In the genomic region with DNA sequence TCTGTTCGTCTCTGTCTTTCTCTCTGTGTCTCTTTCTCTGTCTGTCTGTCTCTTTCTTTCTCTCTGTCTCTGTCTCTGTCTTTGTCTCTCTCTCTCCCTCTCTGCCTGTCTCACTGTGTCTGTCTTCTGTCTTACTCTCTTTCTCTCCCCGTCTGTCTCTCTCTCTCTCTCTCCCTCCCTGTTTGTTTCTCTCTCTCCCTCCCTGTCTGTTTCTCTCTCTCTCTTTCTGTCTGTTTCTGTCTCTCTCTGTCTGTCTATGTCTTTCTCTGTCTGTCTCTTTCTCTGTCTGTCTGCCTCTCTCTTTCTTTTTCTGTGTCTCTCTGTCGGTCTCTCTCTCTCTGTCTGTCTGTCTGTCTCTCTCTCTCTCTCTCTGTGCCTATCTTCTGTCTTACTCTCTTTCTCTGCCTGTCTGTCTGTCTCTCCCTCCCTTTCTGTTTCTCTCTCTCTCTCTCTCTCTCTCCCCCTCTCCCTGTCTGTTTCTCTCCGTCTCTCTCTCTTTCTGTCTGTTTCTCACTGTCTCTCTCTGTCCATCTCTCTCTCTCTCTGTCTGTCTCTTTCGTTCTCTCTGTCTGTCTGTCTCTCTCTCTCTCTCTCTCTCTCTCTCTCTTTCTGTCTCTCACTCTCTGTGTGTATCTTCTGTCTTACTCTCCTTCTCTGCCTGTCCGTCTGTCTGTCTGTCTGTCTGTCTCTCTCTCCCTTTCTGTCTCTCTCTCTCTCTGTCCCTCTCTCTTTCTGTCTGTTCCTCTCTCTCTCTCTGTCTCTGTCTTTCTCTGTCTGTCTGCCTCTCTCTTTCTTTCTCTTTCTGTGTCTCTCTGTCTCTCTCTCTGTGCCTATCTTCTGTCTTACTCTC, we compare ENCODE assay signal across 7 cellular contexts.
DNase-seq lines count a peak whose midpoint lies in the region; ATAC-seq and TF ChIP-seq lines count a peak whose summit lies in the region.
"Not testable (repeated sequence)": the region's sequence is repeated elsewhere in the genome, so short reads cannot be mapped to it uniquely, and the experiment has no call there.

No MANE protein-coding gene starts in this region.

- H3K27ac ChIP-seq in heart left ventricle, result not testable (repeated sequence)

- WGBS in heart left ventricle, 4 donors, result no CpG with 5 or more reads among the region's 6 CpGs

- not testable (repeated sequence) for H3K27ac Mint-ChIP-seq in activated CD8-positive, alpha-beta memory T cell treated with anti-CD3 and anti-CD28 coated beads, Interleukin-2, amount 10 ng/mL, durations not matched to agents 7 days and 5 days; natural killer cell treated with Interleukin-12 subunit alpha and Interleukin-12 subunit beta and Interleukin-15 and Interleukin-18, amount 100 ng/mL, for 72 hours

- H3K9me3 Mint-ChIP-seq in activated CD8-positive, alpha-beta memory T cell treated with anti-CD3 and anti-CD28 coated beads, Interleukin-2, amount 10 ng/mL, durations not matched to agents 7 days and 5 days (ENCODE audit: low read depth); natural killer cell treated with Interleukin-12 subunit alpha and Interleukin-12 subunit beta and Interleukin-15 and Interleukin-18, amount 100 ng/mL, for 72 hours: not testable (repeated sequence)

- H3K27me3 ChIP-seq in heart left ventricle, result not testable (repeated sequence)

- H3K27me3 Mint-ChIP-seq in activated CD8-positive, alpha-beta memory T cell treated with anti-CD3 and anti-CD28 coated beads, Interleukin-2, amount 10 ng/mL, durations not matched to agents 7 days and 5 days; natural killer cell treated with Interleukin-12 subunit alpha and Interleukin-12 subunit beta and Interleukin-15 and Interleukin-18, amount 100 ng/mL, for 72 hours: not testable (repeated sequence)

- not testable (repeated sequence) for H3K4me1 Mint-ChIP-seq in activated CD8-positive, alpha-beta memory T cell treated with anti-CD3 and anti-CD28 coated beads, Interleukin-2, amount 10 ng/mL, durations not matched to agents 7 days and 5 days; natural killer cell treated with Interleukin-12 subunit alpha and Interleukin-12 subunit beta and Interleukin-15 and Interleukin-18, amount 100 ng/mL, for 72 hours (ENCODE audit: low read depth in 2 of 2)

- intact Hi-C loops in heart left ventricle (cut with DNase I), result not testable (repeated sequence)

- CTCF ChIA-PET in activated CD8-positive, alpha-beta memory T cell treated with anti-CD3 and anti-CD28 coated beads, Interleukin-2, amount 10 ng/mL, durations not matched to agents 7 days and 5 days (lab: Charles Lee), result not testable (repeated sequence)

- TF ChIP-seq CTCF in heart left ventricle (IDR thresholded peaks at IDR 0.05), result not testable (repeated sequence)

- not testable (repeated sequence) for H3K4me3 ChIP-seq in heart left ventricle

- H3K4me3 Mint-ChIP-seq in activated CD8-positive, alpha-beta memory T cell treated with anti-CD3 and anti-CD28 coated beads, Interleukin-2, amount 10 ng/mL, durations not matched to agents 7 days and 5 days; natural killer cell treated with Interleukin-12 subunit alpha and Interleukin-12 subunit beta and Interleukin-15 and Interleukin-18, amount 100 ng/mL, for 72 hours: not testable (repeated sequence)

- TF ChIP-seq POLR2A in heart left ventricle (IDR thresholded peaks at IDR 0.05), result not testable (repeated sequence)

- not testable (repeated sequence) for DNase-seq in activated CD8-positive, alpha-beta memory T cell treated with anti-CD3 and anti-CD28 coated beads, Interleukin-2, amount 10 ng/mL, durations not matched to agents 7 days and 5 days; heart left ventricle; natural killer cell treated with Interleukin-12 subunit alpha and Interleukin-12 subunit beta and Interleukin-15 and Interleukin-18, amount 100 ng/mL, for 72 hours (ENCODE audit: low spot score)

- not testable (repeated sequence) for H3K36me3 Mint-ChIP-seq in activated CD8-positive, alpha-beta memory T cell treated with anti-CD3 and anti-CD28 coated beads, Interleukin-2, amount 10 ng/mL, durations not matched to agents 7 days and 5 days; natural killer cell treated with Interleukin-12 subunit alpha and Interleukin-12 subunit beta and Interleukin-15 and Interleukin-18, amount 100 ng/mL, for 72 hours

- not testable (repeated sequence) for H3K36me3 ChIP-seq in heart left ventricle

- not testable (repeated sequence) for H3K9me3 ChIP-seq in heart left ventricle

- H3K4me1 ChIP-seq in heart left ventricle, result not testable (repeated sequence)

- ATAC-seq in GM18867 (IDR thresholded peaks at IDR 0.05; ENCODE audit: unreplicated experiment) (peak; percentile 60), GM21786 (IDR thresholded peaks at IDR 0.05; ENCODE audit: unreplicated experiment) (peak; percentile 46), HG02973 (IDR thresholded peaks at IDR 0.05; ENCODE audit: unreplicated experiment) (peak; percentile 44), HG03521 (IDR thresholded peaks at IDR 0.05; ENCODE audit: unreplicated experiment) (peak; percentile 50), heart left ventricle (peak; percentile 62 to 87 (median 80))
- ATAC-seq in activated CD8-positive, alpha-beta memory T cell treated with anti-CD3 and anti-CD28 coated beads, Interleukin-2, amount 10 ng/mL, durations not matched to agents 7 days and 5 days, result peak; percentile 51
- peak; percentile 85 to 86 for ATAC-seq in natural killer cell treated with Interleukin-12 subunit alpha and Interleukin-12 subunit beta and Interleukin-15 and Interleukin-18, amount 100 ng/mL, for 72 hours
